ENCODE assay signal across 8 cellular contexts in the genomic region with DNA sequence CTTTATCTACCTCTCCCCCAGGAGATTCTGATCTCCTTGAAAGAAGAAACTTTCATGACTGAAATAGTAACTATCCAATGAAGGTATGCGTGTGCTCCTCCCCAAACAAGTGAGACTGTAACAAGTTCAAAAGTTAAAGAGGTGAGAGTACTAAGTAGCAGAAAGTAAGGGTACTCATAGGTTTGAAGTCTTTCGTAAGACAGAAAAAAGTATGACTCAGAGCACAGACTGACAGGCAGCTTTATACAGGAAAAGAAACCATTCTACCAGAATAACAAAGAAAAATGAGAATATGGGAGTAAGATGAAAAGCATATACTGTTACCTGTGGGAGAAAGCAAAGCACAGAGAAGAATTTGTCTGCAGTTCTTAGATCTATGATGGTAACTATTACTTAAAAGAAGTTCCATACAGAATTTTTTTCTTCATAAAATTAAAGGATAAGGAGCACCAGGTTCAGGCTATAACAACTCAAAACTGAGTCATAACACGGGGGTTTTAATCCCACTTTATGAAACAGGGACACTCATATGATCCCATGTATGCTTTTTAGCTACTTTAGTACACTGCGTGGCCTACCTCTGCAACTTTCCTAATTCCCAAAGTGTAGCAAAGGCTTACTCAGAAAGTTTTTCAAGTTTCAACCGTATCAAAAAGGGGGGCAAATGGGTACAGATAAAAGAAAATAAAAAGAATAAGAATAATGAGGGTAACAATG. TPM values are rescaled to one million over a fixed set of nuclear protein-coding genes. Genes with fewer than 3 reads are reported as not detected.
DNase-seq lines count a peak whose midpoint lies in the region; ATAC-seq, FAIRE-seq and TF ChIP-seq lines count a peak whose summit lies in the region.
"Had no signal": no experiment of that assay in that cellular context is flagged by ENCODE, and none has a peak within 500 bp of the region (broad histone marks: within the 10 kb centered on the region; RNA-seq: fewer than 3 reads in every experiment).

No MANE protein-coding gene starts in this region.

- no peaks in the 10 kb centered on the region for H3K9me2 ChIP-seq in PC-3 (replicated peaks; ENCODE audit: low read length)

- DNase-seq in H54 (ENCODE audit: insufficient read length, low spot score) (no peak), PC-3 (peak; percentile 45), endothelial cell of umbilical vein (ENCODE audit: low read depth, low spot score) (peak; percentile 45), psoas muscle (no peak), amniotic stem cell (lab: John Stamatoyannopoulos, UW) (no peak)

- BruUV-seq in PC-3 (replicated peaks; lab: Mats Ljungman, UMichigan): no TSS peak
- BruUV-seq in endothelial cell of umbilical vein (replicated peaks; lab: Mats Ljungman, UMichigan): no TSS peak

- FAIRE-seq in H54 (lab: Jason Lieb, UNC) (peak; percentile 93), endothelial cell of umbilical vein (lab: Jason Lieb, UNC) (no peak)
- FAIRE-seq: D721Med had no signal

- CTCF ChIA-PET in PC-3 (lab: Charles Lee): no interaction called here
- CTCF ChIA-PET in endothelial cell of umbilical vein (lab: Charles Lee): interaction anchor here (2.2 kb wide), 1 partner anchor 110 kb away, joined by 8 read pairs; no protein-coding TSS in a partner anchor

- H3K9me1 ChIP-seq in endothelial cell of umbilical vein (replicated peaks; ENCODE audit: control insufficient read depth, extremely low read depth, insufficient read depth, low read length): no peaks in the 10 kb centered on the region

- TF ChIP-seq CTCF in PC-3 (conservative IDR thresholded peaks at IDR 0.05; ENCODE audit: low read depth, low read length): no peak
- no peak for TF ChIP-seq CTCF in endothelial cell of umbilical vein (IDR thresholded peaks at IDR 0.05; ENCODE audit: extremely low read depth in 1 of 2, insufficient read depth in 1 of 2, low read depth in 1 of 2, low read length in 2 of 2)
- TF ChIP-seq CTCF in psoas muscle (IDR thresholded peaks at IDR 0.05): no peak

- TF ChIP-seq POLR2A in H54 (IDR thresholded peaks at IDR 0.05; ENCODE audit: low read depth, low read length): no peak
- TF ChIP-seq POLR2A in endothelial cell of umbilical vein (IDR thresholded peaks at IDR 0.05; ENCODE audit: low read depth, low read length): no peak

- H3K79me2 ChIP-seq in PC-3 (ENCODE audit: low read length) (peaks cover 66% of the 10 kb centered on the region), endothelial cell of umbilical vein (ENCODE audit: control insufficient read depth, insufficient read depth, low read length) (peaks cover 35% of the 10 kb centered on the region)

- no peak overlapping the region for H3K9ac ChIP-seq in PC-3 (ENCODE audit: low read length)
- H3K9ac ChIP-seq in endothelial cell of umbilical vein (replicated peaks; ENCODE audit: extremely low read depth, insufficient read depth, low read length): no peak overlapping the region

- H3K4me1 ChIP-seq in PC-3 (ENCODE audit: insufficient read depth, low read length): peaks cover 16% of the 10 kb centered on the region; the same call in 1 of the 2 replicates
- peaks cover 3% of the 10 kb centered on the region for H3K4me1 ChIP-seq in endothelial cell of umbilical vein (ENCODE audit: control insufficient read depth, extremely low read depth, insufficient read depth, low read length)
- peaks cover 48% of the 10 kb centered on the region for H3K4me1 ChIP-seq in psoas muscle

- POLR2A ChIA-PET in PC-3 (lab: Charles Lee; ENCODE audit: unreplicated experiment) (no interaction called here), endothelial cell of umbilical vein (lab: Charles Lee) (no interaction called here)

- dilution Hi-C loops in endothelial cell of umbilical vein (cut with MboI; ENCODE audit: extremely low pct_ligation_motif_present, low sequenced_read_pairs): no loop called here

- 60 to 86% (median 74%) methylated on average over 5 of the region's 5 CpGs for WGBS in psoas muscle, 3 donors

- H3K4me2 ChIP-seq in PC-3 (ENCODE audit: low read length): no peak overlapping the region
- H3K4me2 ChIP-seq in endothelial cell of umbilical vein (ENCODE audit: insufficient read depth, low read length): no peak overlapping the region

- H2AFZ ChIP-seq in PC-3 (ENCODE audit: low read length): no peak overlapping the region
- H2AFZ ChIP-seq in endothelial cell of umbilical vein (ENCODE audit: low read depth, low read length): no peak overlapping the region

- H3K36me3 ChIP-seq in PC-3 (ENCODE audit: low read depth, low read length) (peaks cover under 1% of the 10 kb centered on the region; the same call in 1 of the 2 replicates), endothelial cell of umbilical vein (ENCODE audit: control insufficient read depth in 2 of 2, extremely low read depth in 1 of 2, insufficient read depth in 2 of 2, low read length in 2 of 2) (no peaks in the 10 kb centered on the region), psoas muscle (ENCODE audit: insufficient read depth in 1 of 2, low read depth in 1 of 2) (peaks cover 0 to 4% of the 10 kb centered on the region in 2 donors)

- no peaks in the 10 kb centered on the region for H3F3A ChIP-seq in PC-3 (ENCODE audit: low read length, unreplicated experiment)

- peaks cover 17% of the 10 kb centered on the region; the same call in 1 of the 2 replicates for H4K20me1 ChIP-seq in PC-3 (ENCODE audit: low read length)
- peaks cover 9% of the 10 kb centered on the region for H4K20me1 ChIP-seq in endothelial cell of umbilical vein (replicated peaks; ENCODE audit: control insufficient read depth, extremely low read depth, insufficient read depth, low read length)

- intact Hi-C loops in PC-3 (cut with micrococcal nuclease) (no loop called here), endothelial cell of umbilical vein (cut with micrococcal nuclease) (no loop called here), psoas muscle (cut with DNase I) (no loop called here)

- peak; percentile 40 for ATAC-seq in PC-3
- peak in 2 of 4 donors; percentile 50 to 65 for ATAC-seq in psoas muscle
- ATAC-seq in HG02970 (IDR thresholded peaks at IDR 0.05; ENCODE audit: low FRiP score, unreplicated experiment): no peak
- no peak for ATAC-seq in HG02938 (IDR thresholded peaks at IDR 0.05; ENCODE audit: unreplicated experiment)

- H3K4me3 ChIP-seq in PC-3 (ENCODE audit: low read length) (no peak overlapping the region), endothelial cell of umbilical vein (replicated peaks in 1 of 3; ENCODE audit: insufficient read depth in 1 of 3, low read depth in 1 of 3, low read length in 3 of 3) (no peak overlapping the region), psoas muscle (no peak overlapping the region)

- H3K27me3 ChIP-seq in PC-3 (ENCODE audit: low read length) (no peaks in the 10 kb centered on the region), endothelial cell of umbilical vein (ENCODE audit: control insufficient read depth in 2 of 2, insufficient read depth in 2 of 2, low read length in 2 of 2) (no peaks in the 10 kb centered on the region), psoas muscle (ENCODE audit: insufficient read depth in 3 of 3, low read length in 2 of 3) (no peaks in the 10 kb centered on the region)

- no peak overlapping the region for H3K27ac ChIP-seq in PC-3 (ENCODE audit: low read length)
- no peak overlapping the region for H3K27ac ChIP-seq in endothelial cell of umbilical vein (ENCODE audit: insufficient read depth, low read depth, low read length)
- peak overlapping the region; percentile 37 for H3K27ac ChIP-seq in psoas muscle

- H3K9me3 ChIP-seq in PC-3 (ENCODE audit: low read length) (no peaks in the 10 kb centered on the region), endothelial cell of umbilical vein (replicated peaks; ENCODE audit: control insufficient read depth, insufficient read depth, low read length) (no peaks in the 10 kb centered on the region), psoas muscle (no peaks in the 10 kb centered on the region)

TF ChIP-seq in endothelial cell of umbilical vein, 7 proteins besides CTCF, POLR2A, EP300 and RAD21:
- TF ChIP-seq MYC (IDR thresholded peaks at IDR 0.05; ENCODE audit: low read depth, low read length) (no peak), FOS (IDR thresholded peaks at IDR 0.05; ENCODE audit: borderline replicate concordance, insufficient read depth, low read length) (peak; percentile 36)

RNA-seq across cellular contexts. Expression of a gene that starts 52.0 kb away (rescaled TPM):
- 22.7 and 23.4 TPM in 2 replicates for total RNA-seq in PC-3 (2014; rRNA removed)
- total RNA-seq in endothelial cell of umbilical vein: 36.5 and 38.8 TPM in 2 replicates
- 34.7 and 35.4 TPM in 2 replicates for polyA plus RNA-seq in endothelial cell of umbilical vein
- 17.4 and 18.3 TPM in 2 replicates for polyA plus RNA-seq in endothelial cell of umbilical vein (2011; cell fraction: cytosol; rRNA removed)
- 51.2 and 53.3 TPM in 2 replicates for polyA plus RNA-seq in endothelial cell of umbilical vein (2011; cell fraction: nucleus; rRNA removed)
- 13.1 and 18.6 TPM in 2 replicates for polyA plus RNA-seq in endothelial cell of umbilical vein (2012)
- 38.4 and 47.4 TPM in 2 replicates for polyA minus RNA-seq in endothelial cell of umbilical vein
- polyA minus RNA-seq in endothelial cell of umbilical vein (2011; cell fraction: cytosol; rRNA and poly(A)+ RNA removed): 24.2 TPM
- polyA minus RNA-seq in endothelial cell of umbilical vein (2011; cell fraction: nucleus; rRNA and poly(A)+ RNA removed): 66.7 and 96.1 TPM in 2 replicates
- 10 to 100 TPM; 47.9 to 53.1 (median 49.1) TPM for total RNA-seq in psoas muscle
- polyA plus RNA-seq in psoas muscle: 10 to 100 TPM; 15.1 to 40.5 (median 22.0) TPM

Comparison
In these comparisons a context has a peak if more than half of its experiments do, and no peak if none do; other contexts are left out.
1. DNase-seq: peak in PC-3 (single experiment) and endothelial cell of umbilical vein (single experiment); none in H54 (single experiment), psoas muscle (0 of 2) and amniotic stem cell (single experiment).